Comparison of ENCODE assay signal across 3 cellular contexts in genomic region chr11:15472405-15472799, GRCh38.
TF ChIP-seq lines count a peak whose summit lies in the region.

No MANE protein-coding gene starts in this region.

TF ChIP-seq in SK-N-SH, 30 proteins besides CTCF, POLR2A, EP300 and RAD21 (continued from another document):
- TF ChIP-seq FOSL2 (IDR thresholded peaks at IDR 0.05; ENCODE audit: borderline replicate concordance, low read depth) (no peak), NFIC (IDR thresholded peaks at IDR 0.05; ENCODE audit: borderline replicate concordance) (no peak), TCF12 (IDR thresholded peaks at IDR 0.05) (no peak), IRF3 (IDR thresholded peaks at IDR 0.05; ENCODE audit: low read depth, low read length) (no peak), RCOR1 (IDR thresholded peaks at IDR 0.05; ENCODE audit: low read length) (peak; percentile 64; the same call in 1 of the 2 replicates), USF2 (IDR thresholded peaks at IDR 0.05; ENCODE audit: borderline replicate concordance, low read depth, low read length) (no peak), GATA2 (CRISPR knock-in tag; IDR thresholded peaks at IDR 0.05) (peak; percentile 51), POLR2AphosphoS5 (IDR thresholded peaks at IDR 0.05; ENCODE audit: low read depth, low read length) (no peak), RXRA (IDR thresholded peaks at IDR 0.05; ENCODE audit: borderline replicate concordance, low read depth) (no peak), FOXJ3 (CRISPR knock-in tag; IDR thresholded peaks at IDR 0.05) (no peak), SIN3A (IDR thresholded peaks at IDR 0.05; ENCODE audit: borderline replicate concordance, low read depth, low read length) (no peak), USF1 (IDR thresholded peaks at IDR 0.05; ENCODE audit: borderline replicate concordance, low read depth) (no peak)
TF ChIP-seq in SK-N-SH: peak in this region for 2.

TF ChIP-seq in SK-N-SH treated with all-trans-retinoic acid at 6 μM for 48 hours, 23 proteins besides CTCF, POLR2A, EP300 and RAD21 (continued from another document):
- TF ChIP-seq CREB5 (CRISPR knock-in tag; IDR thresholded peaks at IDR 0.05; ENCODE audit: low read depth), result no peak

TF ChIP-seq in WTC11, 78 proteins besides CTCF, POLR2A, EP300 and RAD21:
- TF ChIP-seq ERG (CRISPR knock-in tag; IDR thresholded peaks at IDR 0.05), result no peak
- no peak for TF ChIP-seq TCF7 (CRISPR knock-in tag; IDR thresholded peaks at IDR 0.05; ENCODE audit: low read depth)
- no peak for TF ChIP-seq ZNF281 (CRISPR knock-in tag; IDR thresholded peaks at IDR 0.05)
- no peak for TF ChIP-seq FOXP1 (CRISPR knock-in tag; IDR thresholded peaks at IDR 0.05; ENCODE audit: borderline replicate concordance)
- TF ChIP-seq NFYB (CRISPR knock-in tag; conservative IDR thresholded peaks at IDR 0.05; ENCODE audit: low read depth), result no peak
- TF ChIP-seq CREB1 (CRISPR knock-in tag; IDR thresholded peaks at IDR 0.05), result no peak
- no peak for TF ChIP-seq RELA (CRISPR knock-in tag; IDR thresholded peaks at IDR 0.05; ENCODE audit: borderline replicate concordance)
- no peak for TF ChIP-seq ATF6 (CRISPR knock-in tag; IDR thresholded peaks at IDR 0.05)
- no peak for TF ChIP-seq OVOL2 (CRISPR knock-in tag; IDR thresholded peaks at IDR 0.05; ENCODE audit: borderline replicate concordance)
- no peak for TF ChIP-seq FOXJ3 (CRISPR knock-in tag; IDR thresholded peaks at IDR 0.05; ENCODE audit: borderline replicate concordance)
- no peak for TF ChIP-seq FOXK1 (CRISPR knock-in tag; IDR thresholded peaks at IDR 0.05)
- TF ChIP-seq ATF2 (CRISPR knock-in tag; IDR thresholded peaks at IDR 0.05; ENCODE audit: borderline replicate concordance, low read depth), result no peak
- TF ChIP-seq NFATC4 (CRISPR knock-in tag; IDR thresholded peaks at IDR 0.05), result no peak
- no peak for TF ChIP-seq SMAD3 (CRISPR knock-in tag; IDR thresholded peaks at IDR 0.05; ENCODE audit: borderline replicate concordance)
- TF ChIP-seq USF1 (CRISPR knock-in tag; IDR thresholded peaks at IDR 0.05), result no peak
- TF ChIP-seq TEAD4 (CRISPR knock-in tag; IDR thresholded peaks at IDR 0.05), result no peak
- TF ChIP-seq ETV6 (CRISPR knock-in tag; IDR thresholded peaks at IDR 0.05), result no peak
